ENCODE assay signal across 2 cellular contexts in the genomic region with DNA sequence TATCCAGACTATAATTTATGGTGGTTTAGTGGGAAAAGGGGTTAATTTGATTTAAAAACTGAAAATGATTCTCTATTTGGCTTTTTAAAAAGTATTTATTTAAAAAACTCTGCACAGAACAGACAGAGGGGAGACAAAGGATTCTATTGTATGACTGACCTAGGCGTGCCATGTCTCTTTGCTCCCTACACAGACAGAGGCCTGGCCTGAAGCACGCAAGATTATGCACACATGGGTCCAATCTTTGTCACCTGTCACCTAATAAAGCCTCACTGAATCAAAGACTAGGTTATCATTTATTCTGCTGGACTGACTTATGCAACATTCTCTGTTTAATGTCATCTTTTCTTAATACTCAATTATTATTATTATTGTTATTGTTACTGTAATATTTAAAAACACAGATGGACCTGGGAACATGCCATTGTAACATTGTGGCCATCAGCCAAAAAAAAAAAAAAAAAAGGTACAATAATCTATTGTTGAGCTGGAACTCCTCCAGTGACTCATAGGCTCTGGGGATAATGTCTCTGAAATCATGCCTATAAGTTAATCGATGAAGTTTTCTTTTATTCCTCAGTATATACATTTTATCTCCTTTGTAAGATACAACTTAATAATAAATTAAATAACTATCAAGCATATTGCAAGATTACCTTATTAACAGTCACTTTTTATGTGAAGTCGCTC.
TF ChIP-seq lines count a peak whose summit lies in the region.

No MANE protein-coding gene starts in this region.

TF ChIP-seq in SK-N-SH, 30 proteins besides CTCF, POLR2A, EP300 and RAD21 (continued from another document):
- TF ChIP-seq TCF12 (IDR thresholded peaks at IDR 0.05) (0 out of 2 replicates have a peak, but pooled peaks have one; percentile 9), FOSL2 (IDR thresholded peaks at IDR 0.05; ENCODE audit: borderline replicate concordance, low read depth) (peak; percentile 29; the same call in 1 of the 2 replicates)

TF ChIP-seq in endothelial cell of umbilical vein, 7 proteins besides CTCF, POLR2A, EP300 and RAD21 (continued from another document):
- TF ChIP-seq JUN (IDR thresholded peaks at IDR 0.05; ENCODE audit: borderline replicate concordance, insufficient read depth, insufficient read length, low read depth): no peak
TF ChIP-seq in endothelial cell of umbilical vein: peak in this region for 1.
